ENCODE assay signal across 8 cellular contexts in genomic region chr5:78295035-78295961, GRCh38. TPM values are rescaled to one million over a fixed set of nuclear protein-coding genes. Genes with fewer than 3 reads are reported as not detected.
DNase-seq lines count a peak whose midpoint lies in the region; ATAC-seq and TF ChIP-seq lines count a peak whose summit lies in the region.

No MANE protein-coding gene starts in this region.

- H3K36me3 Mint-ChIP-seq in central memory CD8-positive, alpha-beta T cell (ENCODE audit: insufficient read depth): peaks cover 23% of the 10 kb centered on the region

- peak overlapping the region; percentile 100 for H3K27ac Mint-ChIP-seq in central memory CD8-positive, alpha-beta T cell (ENCODE audit: low read depth)

- TF ChIP-seq CTCF in LNCaP clone FGC (IDR thresholded peaks at IDR 0.05; ENCODE audit: control insufficient read depth, extremely low read depth, insufficient read depth) (no peak), right lobe of liver (IDR thresholded peaks at IDR 0.05) (peak; percentile 13 to 37 (median 32))

- H3K4me2 ChIP-seq in BLaER1 treated with 17β-estradiol and CSF1 and Interleukin-3, amounts not matched to agents 10 nM and 100 nM: peak overlapping the region; percentile 83 to 100 (median 96)

- peaks cover 0 to 11% (median 0%) of the 10 kb centered on the region in 11 experiments; a peak in 5 of 22 replicates for H3K36me3 ChIP-seq in BLaER1 treated with 17β-estradiol and CSF1 and Interleukin-3, amounts not matched to agents 10 nM and 100 nM
- no peaks in the 10 kb centered on the region for H3K36me3 ChIP-seq in right lobe of liver

- peak overlapping the region; percentile 40 to 95 (median 88); a peak in 21 of 22 replicates for H3K27ac ChIP-seq in BLaER1 treated with 17β-estradiol and CSF1 and Interleukin-3, amounts not matched to agents 10 nM and 100 nM
- peak overlapping the region; percentile 17 to 92 (median 83) for H3K27ac ChIP-seq in right lobe of liver

- DNase-seq in LNCaP clone FGC (ENCODE audit: low read depth): no peak
- DNase-seq in activated CD4-positive, CD25-positive, alpha-beta regulatory T cell treated with anti-CD3 and anti-CD28 coated beads, Interleukin-2, amount 50 U/mL, for 16 hours (ENCODE audit: low read depth, low spot score): peak; percentile 22
- peak; percentile 20 to 23 for DNase-seq in central memory CD8-positive, alpha-beta T cell (ENCODE audit: low spot score in 2 of 2)
- peak; percentile 51 to 57 (median 55) for DNase-seq in right lobe of liver
- DNase-seq in stimulated activated CD4-positive, alpha-beta T cell treated with anti-CD3 and anti-CD28 coated beads, TNF-alpha, amount 100 ng/mL, for 4 hours (ENCODE audit: low read depth in 3 of 3): peak; percentile 9 to 23 (median 20)
- DNase-seq in MV-4-11 (lab: John Stamatoyannopoulos, UW): no peak

- H3K27me3 Mint-ChIP-seq in central memory CD8-positive, alpha-beta T cell: no peaks in the 10 kb centered on the region

- H3K27me3 ChIP-seq in BLaER1 treated with 17β-estradiol and CSF1 and Interleukin-3, amounts not matched to agents 10 nM and 100 nM: peaks cover 0 to 6% (median 5%) of the 10 kb centered on the region in 11 experiments; a peak in 10 of 22 replicates
- no peaks in the 10 kb centered on the region for H3K27me3 ChIP-seq in right lobe of liver

- ATAC-seq in GM19395 (IDR thresholded peaks at IDR 0.05; ENCODE audit: unreplicated experiment) (peak; percentile 36), right lobe of liver (peak; percentile 33 to 46 (median 40))
- peak; percentile 24 for ATAC-seq in central memory CD8-positive, alpha-beta T cell (replicated peaks; ENCODE audit: extremely low read depth, poor library complexity, severe bottlenecking)

- H4K20me1 ChIP-seq in BLaER1 treated with 17β-estradiol and CSF1 and Interleukin-3, amounts not matched to agents 10 nM and 100 nM: peaks cover 0 to 18% (median 0%) of the 10 kb centered on the region in 11 experiments; a peak in 6 of 22 replicates

- WGBS in right lobe of liver (ENCODE audit: insufficient coverage, low coverage, low lambda C conversion rate, missing lambda C conversion rate): 6% methylated on average over 35 of the region's 46 CpGs

- no peaks in the 10 kb centered on the region for H3K9me3 Mint-ChIP-seq in central memory CD8-positive, alpha-beta T cell

- intact Hi-C loops in right lobe of liver (cut with DNase I): loop anchor here (5.0 to 10.0 kb wide), 2 partner anchors 60 to 62 kb away; no protein-coding TSS in a partner anchor

- H3K4me1 ChIP-seq in BLaER1 treated with 17β-estradiol and CSF1 and Interleukin-3, amounts not matched to agents 10 nM and 100 nM: peaks cover 17 to 39% (median 32%) of the 10 kb centered on the region in 10 experiments
- peaks cover 0 to 19% (median 3%) of the 10 kb centered on the region in 4 donors for H3K4me1 ChIP-seq in right lobe of liver

- H3K9ac ChIP-seq in BLaER1 treated with 17β-estradiol and CSF1 and Interleukin-3, amounts not matched to agents 10 nM and 100 nM: peak overlapping the region; percentile 81 to 96 (median 90)

- no peak for TF ChIP-seq POLR2A in right lobe of liver (IDR thresholded peaks at IDR 0.05)

- peak overlapping the region; percentile 75 to 99 (median 84) for H3K4me3 ChIP-seq in BLaER1 treated with 17β-estradiol and CSF1 and Interleukin-3, amounts not matched to agents 10 nM and 100 nM
- H3K4me3 ChIP-seq in LNCaP clone FGC (ENCODE audit: low read depth, low read length): peak overlapping the region; percentile 90
- H3K4me3 ChIP-seq in right lobe of liver: peak overlapping the region; percentile 86 to 88 (median 87)

- peak overlapping the region; percentile 100 for H3K4me3 Mint-ChIP-seq in central memory CD8-positive, alpha-beta T cell

- H3K9me3 ChIP-seq in BLaER1 treated with 17β-estradiol and CSF1 and Interleukin-3, amounts not matched to agents 10 nM and 100 nM (replicated peaks in 1 of 11): no peaks in the 10 kb centered on the region
- no peaks in the 10 kb centered on the region for H3K9me3 ChIP-seq in right lobe of liver

- H3K4me1 Mint-ChIP-seq in central memory CD8-positive, alpha-beta T cell: peaks cover 32% of the 10 kb centered on the region

RNA-seq across cellular contexts. Expression of gene AP3B1, which starts 0.8 kb away (rescaled TPM):
- 10 to 100 TPM; 11.4 to 17.9 (median 12.9) TPM for total RNA-seq in right lobe of liver

Comparison
In these comparisons a context has a peak if more than half of its experiments do, and no peak if none do; other contexts are left out.
1. DNase-seq: peak in activated CD4-positive, CD25-positive, alpha-beta regulatory T cell treated with anti-CD3 and anti-CD28 coated beads, Interleukin-2, amount 50 U/mL, for 16 hours (single experiment), central memory CD8-positive, alpha-beta T cell (2 of 2), right lobe of liver (3 of 3) and stimulated activated CD4-positive, alpha-beta T cell treated with anti-CD3 and anti-CD28 coated beads, TNF-alpha, amount 100 ng/mL, for 4 hours (3 of 3); none in LNCaP clone FGC (single experiment) and MV-4-11 (single experiment).
2. Peak in every context shown above with its lines, with median percentiles within 50 percentile points of each other: H3K4me3 ChIP-seq and ATAC-seq.